In genomic region chr6:154302111-154302752, GRCh38 we compare ENCODE assay signal across 8 cellular contexts. TPM values are rescaled to one million over a fixed set of nuclear protein-coding genes. Genes with fewer than 3 reads are reported as not detected.
DNase-seq lines count a peak whose midpoint lies in the region; ATAC-seq, FAIRE-seq and TF ChIP-seq lines count a peak whose summit lies in the region.

No MANE protein-coding gene starts in this region.

- CTCF ChIA-PET in BJ (lab: Yijun Ruan, JAX), result interaction anchor here (0.9 to 1.1 kb wide), 2 partner anchors 25 to 69 kb away, joined by 3 to 4 read pairs; no protein-coding TSS in a partner anchor

- no peaks in the 10 kb centered on the region for H3K27me3 ChIP-seq in BJ (ENCODE audit: control insufficient read depth, insufficient read depth, low read length)

- intact Hi-C loops in left colon (cut with DNase I, micrococcal nuclease), result no loop called here

- no peak for FAIRE-seq in HTR-8/SVneo (lab: Jason Lieb, UNC)

- no peak for TF ChIP-seq CTCF in BJ (IDR thresholded peaks at IDR 0.05; ENCODE audit: insufficient read depth, low read depth, low read length)
- TF ChIP-seq CTCF in fibroblast of villous mesenchyme (IDR thresholded peaks at IDR 0.05; ENCODE audit: insufficient read depth, low read depth, low read length), result no peak

- POLR2A ChIA-PET in BJ (lab: Charles Lee), result no interaction called here

- peak; percentile 26 for DNase-seq in BJ (ENCODE audit: low read depth)
- DNase-seq in RPMI8226, result peak; percentile 92
- DNase-seq in fibroblast of villous mesenchyme (ENCODE audit: low read depth), result peak; percentile 89
- DNase-seq in HTR-8/SVneo (ENCODE audit: insufficient read length, low spot score), result no peak
- no peak for DNase-seq in left colon
- no peak for DNase-seq in COLO668 (lab: John Stamatoyannopoulos, UW; ENCODE audit: unreplicated experiment)

- H3K36me3 ChIP-seq in BJ (ENCODE audit: control insufficient read depth, insufficient read depth, low read length), result no peaks in the 10 kb centered on the region

- no peak overlapping the region for H3K4me3 ChIP-seq in BJ (ENCODE audit: low read depth, low read length)
- no peak overlapping the region for H3K4me3 ChIP-seq in fibroblast of villous mesenchyme (ENCODE audit: low read depth, low read length)

- ATAC-seq in GM18909 (IDR thresholded peaks at IDR 0.05; ENCODE audit: poor library complexity, unreplicated experiment), result peak; percentile 85
- ATAC-seq in HG03045 (IDR thresholded peaks at IDR 0.05; ENCODE audit: unreplicated experiment), result peak; percentile 95
- ATAC-seq in left colon, result no peak

RNA-seq across cellular contexts. Expression of gene IPCEF1, which starts 54.4 kb away (rescaled TPM):
- 0.02 and 0.10 TPM in 2 replicates for polyA plus RNA-seq in BJ (2011; rRNA removed)
- polyA minus RNA-seq in BJ (2011; rRNA and poly(A)+ RNA removed), result 0.19 and 0.26 TPM in 2 replicates
- total RNA-seq in fibroblast of villous mesenchyme (0.32 and 0.86 TPM in 2 replicates), left colon (1 to 10 TPM; 1.2 to 1.8 TPM)

Comparison
In these comparisons a context has a peak if more than half of its experiments do, and no peak if none do; other contexts are left out.
1. DNase-seq: peak in BJ (single experiment), RPMI8226 (single experiment) and fibroblast of villous mesenchyme (single experiment); none in HTR-8/SVneo (single experiment), left colon (0 of 2) and COLO668 (single experiment).